ENCODE assay signal across 12 cellular contexts in the genomic region with DNA sequence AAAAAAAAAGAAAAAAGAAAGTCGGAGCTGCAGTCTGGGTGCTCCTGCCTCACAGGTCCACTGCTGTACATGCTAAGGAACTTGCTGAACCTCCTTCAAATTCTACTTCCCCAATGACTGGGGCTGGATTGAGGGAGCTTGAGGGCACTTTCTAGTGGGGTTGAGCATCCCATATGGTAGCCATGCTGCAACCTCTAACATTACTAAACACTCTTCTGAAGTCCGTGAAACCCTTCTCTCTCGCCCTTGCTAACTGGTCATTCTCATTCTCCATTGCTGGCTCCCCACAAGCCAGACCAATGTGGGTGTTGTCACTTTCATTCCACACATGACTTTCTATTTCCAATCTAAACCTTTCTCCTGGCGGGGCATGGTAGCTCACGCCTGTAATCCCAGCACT. TPM values are rescaled to one million over a fixed set of nuclear protein-coding genes. Genes with fewer than 3 reads are reported as not detected.
DNase-seq lines count a peak whose midpoint lies in the region; ATAC-seq, FAIRE-seq and TF ChIP-seq lines count a peak whose summit lies in the region.
"Had no signal": no experiment of that assay in that cellular context is flagged by ENCODE, and none has a peak within 500 bp of the region (broad histone marks: within the 10 kb centered on the region; RNA-seq: fewer than 3 reads in every experiment).

No MANE protein-coding gene starts in this region.

- H3K9me1 ChIP-seq in keratinocyte (ENCODE audit: control insufficient read depth, extremely low read depth, insufficient read depth, low read length): no peaks in the 10 kb centered on the region

- peaks cover 13% of the 10 kb centered on the region for H3K27me3 Mint-ChIP-seq in stimulated activated naive CD8-positive, alpha-beta T cell treated with anti-CD3 and anti-CD28 coated beads, Interleukin-15, Interleukin-2, amounts not matched to agents 100 ng/mL and 50 ng/mL, for 24 hours
- H3K27me3 Mint-ChIP-seq in activated CD4-positive, alpha-beta memory T cell treated with anti-CD3 and anti-CD28 coated beads, Interleukin-2, amount 10 ng/mL, durations not matched to agents 7 days and 5 days: peaks cover 18% of the 10 kb centered on the region

- dilution Hi-C loops in keratinocyte (cut with MboI; ENCODE audit: extremely low pct_ligation_motif_present, low sequenced_read_pairs): no loop called here

- H3K4me3 ChIP-seq in keratinocyte (ENCODE audit: control insufficient read depth in 2 of 3, extremely low read depth in 1 of 3, insufficient read depth in 2 of 3, low read depth in 1 of 3, low read length in 3 of 3): peak overlapping the region in 1 of 3 experiments; percentile 76

- ATAC-seq in stimulated activated naive CD8-positive, alpha-beta T cell treated with anti-CD3 and anti-CD28 coated beads, Interleukin-15, Interleukin-2, amounts not matched to agents 100 U/mL and 50 U/mL, for 24 hours: no peak

- peak overlapping the region; percentile 72 for H3K4me2 ChIP-seq in keratinocyte (ENCODE audit: control insufficient read depth, extremely low read depth, insufficient read depth, low read depth, low read length)

- in situ Hi-C loops in ACHN (cut with HindIII; ENCODE audit: low pct_ligation_motif_present, low pct_unique_long_range_greater_than_20kb, low sequenced_read_pairs): no loop called here

- H3K27ac ChIP-seq in keratinocyte (ENCODE audit: control insufficient read depth, insufficient read depth, low read length): no peak overlapping the region
- H3K27ac ChIP-seq: pancreas had no signal

- peak overlapping the region; percentile 83 for H3K27ac Mint-ChIP-seq in stimulated activated naive CD8-positive, alpha-beta T cell treated with anti-CD3 and anti-CD28 coated beads, Interleukin-15, Interleukin-2, amounts not matched to agents 100 ng/mL and 50 ng/mL, for 24 hours
- no peak overlapping the region for H3K27ac Mint-ChIP-seq in activated CD4-positive, alpha-beta memory T cell treated with anti-CD3 and anti-CD28 coated beads, Interleukin-2, amount 10 ng/mL, durations not matched to agents 7 days and 5 days

- peak overlapping the region; percentile 36 for H3K9ac ChIP-seq in keratinocyte (ENCODE audit: control insufficient read depth, extremely low read depth, insufficient read depth, low read length)

- H3K79me2 ChIP-seq in keratinocyte (ENCODE audit: control insufficient read depth, insufficient read depth, low read length): peaks cover 20% of the 10 kb centered on the region

- no peak overlapping the region for H2AFZ ChIP-seq in keratinocyte (ENCODE audit: control insufficient read depth, low read length)

- H3K27me3 ChIP-seq in keratinocyte (ENCODE audit: control insufficient read depth, extremely low read depth, insufficient read depth, low read length): peaks cover 8% of the 10 kb centered on the region
- H3K27me3 ChIP-seq: pancreas had no signal

- TF ChIP-seq CTCF in keratinocyte (optimal IDR thresholded peaks at IDR 0.05 in 1 of 3, IDR thresholded peaks at IDR 0.05 in 1 of 3, conservative IDR thresholded peaks at IDR 0.05 in 1 of 3; ENCODE audit: extremely low read depth in 1 of 3, insufficient read depth in 2 of 3, low read length in 3 of 3): no peak

- CTCF ChIA-PET in activated CD4-positive, alpha-beta memory T cell treated with anti-CD3 and anti-CD28 coated beads, Interleukin-2, amount 10 ng/mL, durations not matched to agents 7 days and 5 days (lab: Charles Lee): interaction anchor here (1.8 to 3.1 kb wide), 5 partner anchors 21 to 335 kb away, joined by 8 to 17 read pairs (median 12); a partner anchor contains a TSS

- H3K4me1 Mint-ChIP-seq in stimulated activated naive CD8-positive, alpha-beta T cell treated with anti-CD3 and anti-CD28 coated beads, Interleukin-15, Interleukin-2, amounts not matched to agents 100 ng/mL and 50 ng/mL, for 24 hours (ENCODE audit: low read depth): peaks cover 14% of the 10 kb centered on the region
- peaks cover 21% of the 10 kb centered on the region for H3K4me1 Mint-ChIP-seq in activated CD4-positive, alpha-beta memory T cell treated with anti-CD3 and anti-CD28 coated beads, Interleukin-2, amount 10 ng/mL, durations not matched to agents 7 days and 5 days

- FAIRE-seq in keratinocyte (lab: Jason Lieb, UNC) (no peak), HTR-8/SVneo (lab: Jason Lieb, UNC) (no peak)
- FAIRE-seq: D721Med, pancreas, TTC549 had no signal

- H3K4me3 Mint-ChIP-seq in stimulated activated naive CD8-positive, alpha-beta T cell treated with anti-CD3 and anti-CD28 coated beads, Interleukin-15, Interleukin-2, amounts not matched to agents 100 ng/mL and 50 ng/mL, for 24 hours: peak overlapping the region; percentile 89
- peak overlapping the region; percentile 97 for H3K4me3 Mint-ChIP-seq in activated CD4-positive, alpha-beta memory T cell treated with anti-CD3 and anti-CD28 coated beads, Interleukin-2, amount 10 ng/mL, durations not matched to agents 7 days and 5 days

- H3K36me3 ChIP-seq in keratinocyte (ENCODE audit: control insufficient read depth in 2 of 2, extremely low read depth in 1 of 2, insufficient read depth in 2 of 2, low read length in 2 of 2): peaks cover 14 to 24% of the 10 kb centered on the region in 2 experiments

- DNase-seq in stimulated activated naive CD8-positive, alpha-beta T cell treated with anti-CD3 and anti-CD28 coated beads, Interleukin-15, Interleukin-2, amounts not matched to agents 100 U/mL and 50 U/mL, for 24 hours: no peak
- DNase-seq in activated CD4-positive, alpha-beta memory T cell treated with anti-CD3 and anti-CD28 coated beads, Interleukin-2, amount 10 ng/mL, durations not matched to agents 7 days and 5 days: no peak
- no peak for DNase-seq in keratinocyte (ENCODE audit: low read depth, low spot score)
- DNase-seq in UCSD-AML1 (lab: John Stamatoyannopoulos, UW; ENCODE audit: unreplicated experiment): no peak
- DNase-seq in HTR-8/SVneo (ENCODE audit: insufficient read length, low spot score): no peak
- DNase-seq in NCI-H748 (lab: John Stamatoyannopoulos, UW; ENCODE audit: unreplicated experiment): no peak
- no peak for DNase-seq in ACHN
- DNase-seq: NCI-H526 treated with DMSO at 0.1 percent for 48 hours had no signal

- H3K9me3 Mint-ChIP-seq in stimulated activated naive CD8-positive, alpha-beta T cell treated with anti-CD3 and anti-CD28 coated beads, Interleukin-15, Interleukin-2, amounts not matched to agents 100 ng/mL and 50 ng/mL, for 24 hours: no peaks in the 10 kb centered on the region
- no peaks in the 10 kb centered on the region for H3K9me3 Mint-ChIP-seq in activated CD4-positive, alpha-beta memory T cell treated with anti-CD3 and anti-CD28 coated beads, Interleukin-2, amount 10 ng/mL, durations not matched to agents 7 days and 5 days

- peaks cover 11% of the 10 kb centered on the region for H3K36me3 Mint-ChIP-seq in stimulated activated naive CD8-positive, alpha-beta T cell treated with anti-CD3 and anti-CD28 coated beads, Interleukin-15, Interleukin-2, amounts not matched to agents 100 ng/mL and 50 ng/mL, for 24 hours (ENCODE audit: low read depth)
- H3K36me3 Mint-ChIP-seq in activated CD4-positive, alpha-beta memory T cell treated with anti-CD3 and anti-CD28 coated beads, Interleukin-2, amount 10 ng/mL, durations not matched to agents 7 days and 5 days (ENCODE audit: low read depth): peaks cover 25% of the 10 kb centered on the region

- H4K20me1 ChIP-seq in keratinocyte (ENCODE audit: control insufficient read depth, extremely low read depth, insufficient read depth, low read length): no peaks in the 10 kb centered on the region

- H3K4me1 ChIP-seq in keratinocyte (ENCODE audit: control insufficient read depth, extremely low read depth, insufficient read depth, low read length): peaks cover 6% of the 10 kb centered on the region

- POLR2A ChIA-PET in activated CD4-positive, alpha-beta memory T cell treated with anti-CD3 and anti-CD28 coated beads, Interleukin-2, amount 10 ng/mL, durations not matched to agents 7 days and 5 days (lab: Charles Lee): interaction anchor here (0.9 to 2.4 kb wide), 10 partner anchors 10 to 336 kb away, joined by 3 to 30 read pairs (median 10); a partner anchor contains a TSS

- H3K9me3 ChIP-seq in keratinocyte (ENCODE audit: control insufficient read depth, low read depth, low read length): no peaks in the 10 kb centered on the region
- H3K9me3 ChIP-seq: pancreas had no signal

RNA-seq across cellular contexts. Expression of a gene that starts 1.2 kb away (rescaled TPM):
- total RNA-seq in activated CD4-positive, alpha-beta memory T cell treated with anti-CD3 and anti-CD28 coated beads, Interleukin-2, amount 10 ng/mL, durations not matched to agents 7 days and 5 days: 10 to 100 TPM; 16.3 to 18.3 TPM
- polyA plus RNA-seq in keratinocyte: 10.0 to 16.5 TPM (median 10.7 TPM) in 3 replicates
- polyA plus RNA-seq in keratinocyte (2011; ENCODE audit: low read depth): 8.0 TPM
- 6.2 and 13.5 TPM in 2 replicates for polyA plus RNA-seq in keratinocyte (2011; cell fraction: cytosol; rRNA removed)
- 13.5 and 17.6 TPM in 2 replicates for polyA plus RNA-seq in keratinocyte (2011; cell fraction: nucleus; rRNA removed)
- 13.4 and 13.5 TPM in 2 replicates for polyA plus RNA-seq in keratinocyte (2012; ENCODE audit: low replicate concordance)
- 3.6 to 8.2 TPM (median 6.0 TPM) in 3 replicates for polyA minus RNA-seq in keratinocyte
- 9.8 TPM for polyA minus RNA-seq in keratinocyte (2011; cell fraction: cytosol; rRNA and poly(A)+ RNA removed)
- polyA minus RNA-seq in keratinocyte (2011; cell fraction: nucleus; rRNA and poly(A)+ RNA removed): 4.6 and 8.5 TPM in 2 replicates

RNA-seq across cellular contexts. Expression of a gene that starts 6.9 kb away (rescaled TPM):
- total RNA-seq in activated CD4-positive, alpha-beta memory T cell treated with anti-CD3 and anti-CD28 coated beads, Interleukin-2, amount 10 ng/mL, durations not matched to agents 7 days and 5 days: not detected
- polyA plus RNA-seq in keratinocyte: not detected in 3 replicates
- not detected for polyA plus RNA-seq in keratinocyte (2011; ENCODE audit: low read depth)
- polyA plus RNA-seq in keratinocyte (2011; cell fraction: cytosol; rRNA removed): not detected in 2 replicates
- polyA plus RNA-seq in keratinocyte (2011; cell fraction: nucleus; rRNA removed): not detected in 2 replicates
- polyA plus RNA-seq in keratinocyte (2012; ENCODE audit: low replicate concordance): not detected in 2 replicates
- polyA minus RNA-seq in keratinocyte: not detected in 3 replicates
- polyA minus RNA-seq in keratinocyte (2011; cell fraction: cytosol; rRNA and poly(A)+ RNA removed): not detected
- polyA minus RNA-seq in keratinocyte (2011; cell fraction: nucleus; rRNA and poly(A)+ RNA removed): not detected in 2 replicates
- total RNA-seq: pancreas had no signal
- polyA plus RNA-seq: pancreas had no signal

RNA-seq across cellular contexts. Expression of a gene that starts 12.1 kb away (rescaled TPM):
- not detected for total RNA-seq in activated CD4-positive, alpha-beta memory T cell treated with anti-CD3 and anti-CD28 coated beads, Interleukin-2, amount 10 ng/mL, durations not matched to agents 7 days and 5 days
- polyA plus RNA-seq in keratinocyte: not detected in 3 replicates
- not detected for polyA plus RNA-seq in keratinocyte (2011; ENCODE audit: low read depth)
- polyA plus RNA-seq in keratinocyte (2011; cell fraction: cytosol; rRNA removed): not detected in 2 replicates
- not detected in 2 replicates for polyA plus RNA-seq in keratinocyte (2011; cell fraction: nucleus; rRNA removed)
- not detected in 2 replicates for polyA plus RNA-seq in keratinocyte (2012; ENCODE audit: low replicate concordance)
- polyA minus RNA-seq in keratinocyte: not detected in 3 replicates
- not detected for polyA minus RNA-seq in keratinocyte (2011; cell fraction: cytosol; rRNA and poly(A)+ RNA removed)
- not detected in 2 replicates for polyA minus RNA-seq in keratinocyte (2011; cell fraction: nucleus; rRNA and poly(A)+ RNA removed)

RNA-seq across cellular contexts. Expression of a gene that starts 21.0 kb away (rescaled TPM):
- total RNA-seq in activated CD4-positive, alpha-beta memory T cell treated with anti-CD3 and anti-CD28 coated beads, Interleukin-2, amount 10 ng/mL, durations not matched to agents 7 days and 5 days: 10 to 100 TPM; 29.7 to 30.8 TPM
- 23.2 to 67.6 TPM (median 34.1 TPM) in 3 replicates for polyA plus RNA-seq in keratinocyte
- 16.6 TPM for polyA plus RNA-seq in keratinocyte (2011; ENCODE audit: low read depth)
- 24.9 and 27.7 TPM in 2 replicates for polyA plus RNA-seq in keratinocyte (2011; cell fraction: cytosol; rRNA removed)
- 124 and 131 TPM in 2 replicates for polyA plus RNA-seq in keratinocyte (2011; cell fraction: nucleus; rRNA removed)
- 49.5 and 56.8 TPM in 2 replicates for polyA plus RNA-seq in keratinocyte (2012; ENCODE audit: low replicate concordance)
- 60.2 to 164 TPM (median 66.0 TPM) in 3 replicates for polyA minus RNA-seq in keratinocyte
- 57.0 TPM for polyA minus RNA-seq in keratinocyte (2011; cell fraction: cytosol; rRNA and poly(A)+ RNA removed)
- 105 and 156 TPM in 2 replicates for polyA minus RNA-seq in keratinocyte (2011; cell fraction: nucleus; rRNA and poly(A)+ RNA removed)

RNA-seq across cellular contexts. Expression of a gene that starts 35.3 kb away (rescaled TPM):
- total RNA-seq in activated CD4-positive, alpha-beta memory T cell treated with anti-CD3 and anti-CD28 coated beads, Interleukin-2, amount 10 ng/mL, durations not matched to agents 7 days and 5 days: 10 to 100 TPM; 62.3 to 63.2 TPM
- polyA plus RNA-seq in keratinocyte: 27.7 to 61.6 TPM (median 37.2 TPM) in 3 replicates
- polyA plus RNA-seq in keratinocyte (2011; ENCODE audit: low read depth): 11.9 TPM
- polyA plus RNA-seq in keratinocyte (2011; cell fraction: cytosol; rRNA removed): 36.3 and 86.3 TPM in 2 replicates
- polyA plus RNA-seq in keratinocyte (2011; cell fraction: nucleus; rRNA removed): 35.0 and 40.1 TPM in 2 replicates
- polyA plus RNA-seq in keratinocyte (2012; ENCODE audit: low replicate concordance): 46.2 and 108 TPM in 2 replicates
- polyA minus RNA-seq in keratinocyte: 41.3 to 114 TPM (median 57.3 TPM) in 3 replicates
- 133 TPM for polyA minus RNA-seq in keratinocyte (2011; cell fraction: cytosol; rRNA and poly(A)+ RNA removed)
- 14.7 and 18.0 TPM in 2 replicates for polyA minus RNA-seq in keratinocyte (2011; cell fraction: nucleus; rRNA and poly(A)+ RNA removed)
